ENCODE assay signal across 27 cellular contexts in genomic region chr17:49506282-49506681, GRCh38. TPM values are rescaled to one million over a fixed set of nuclear protein-coding genes. Genes with fewer than 3 reads are reported as not detected.
"Had no signal": no experiment of that assay in that cellular context is flagged by ENCODE, and none has a peak within 500 bp of the region (broad histone marks: within the 10 kb centered on the region; RNA-seq: fewer than 3 reads in every experiment).

No MANE protein-coding gene starts in this region.

- FAIRE-seq: endothelial cell of umbilical vein, kidney, urothelium cell line had no signal

- H3K4me2 ChIP-seq: hepatocyte, neural progenitor cell, smooth muscle cell had no signal

- ATAC-seq: foreskin keratinocyte; gastroesophageal sphincter; naive thymus-derived CD4-positive, alpha-beta T cell; sciatic nerve; stimulated activated memory B cell treated with anti-CD40 and anti-IgM and Interleukin-4, amounts not matched to agents 10 μg/mL and 1 μg/mL and 100 μg/mL, for 72 hours; stimulated activated naive CD8-positive, alpha-beta T cell treated with anti-CD3 and anti-CD28 coated beads, Interleukin-15, Interleukin-2, amounts not matched to agents 100 U/mL and 50 U/mL, for 24 hours had no signal

- H2AFZ ChIP-seq: hepatocyte, neural progenitor cell had no signal

- H3K79me2 ChIP-seq: hepatocyte had no signal

- H3K4me1 ChIP-seq: colonic mucosa, prostate gland, testis had no signal

- H3K9me3 ChIP-seq: colonic mucosa, esophagus muscularis mucosa, gastroesophageal sphincter, heart left ventricle, prostate gland, right atrium auricular region, testis, tibial artery, upper lobe of left lung had no signal

- H3K4me3 ChIP-seq: colonic mucosa, esophagus muscularis mucosa, gastroesophageal sphincter, heart left ventricle, hepatocyte, lung, neural progenitor cell, prostate gland, right atrium auricular region, smooth muscle cell, tibial artery, upper lobe of left lung had no signal

- H3K9ac ChIP-seq: neural progenitor cell had no signal

- H3K27ac ChIP-seq: colonic mucosa, esophagus muscularis mucosa, foreskin keratinocyte, gastroesophageal sphincter, heart left ventricle, hepatocyte, neural progenitor cell, right atrium auricular region, testis, tibial artery, upper lobe of left lung had no signal

- DNase-seq: colonic mucosa; effector CD8-positive, alpha-beta T cell; foreskin keratinocyte; heart left ventricle; kidney; midbrain; naive thymus-derived CD4-positive, alpha-beta T cell; nucleus accumbens; stimulated activated CD4-positive, alpha-beta T cell treated with anti-CD3 and anti-CD28 coated beads, Interleukin-4, amount 100 ng/mL, for 4 hours; stimulated activated naive CD8-positive, alpha-beta T cell treated with anti-CD3 and anti-CD28 coated beads, Interleukin-15, Interleukin-2, amounts not matched to agents 100 U/mL and 50 U/mL, for 24 hours; substantia nigra; tibial artery had no signal

- H3K27me3 ChIP-seq: foreskin keratinocyte, neural progenitor cell, right atrium auricular region, testis, upper lobe of left lung had no signal

- H3K36me3 ChIP-seq: colonic mucosa, esophagus muscularis mucosa, gastroesophageal sphincter, neural progenitor cell, prostate gland, right atrium auricular region, upper lobe of left lung had no signal

RNA-seq across cellular contexts. Expression of gene NGFR, which starts 11.2 kb away (rescaled TPM):
- total RNA-seq: endothelial cell of umbilical vein, epithelial cell of proximal tubule had no signal
- polyA plus RNA-seq: endothelial cell of umbilical vein; naive thymus-derived CD4-positive, alpha-beta T cell had no signal
